Comparison of ENCODE assay signal across 1 cellular context in the genomic region with DNA sequence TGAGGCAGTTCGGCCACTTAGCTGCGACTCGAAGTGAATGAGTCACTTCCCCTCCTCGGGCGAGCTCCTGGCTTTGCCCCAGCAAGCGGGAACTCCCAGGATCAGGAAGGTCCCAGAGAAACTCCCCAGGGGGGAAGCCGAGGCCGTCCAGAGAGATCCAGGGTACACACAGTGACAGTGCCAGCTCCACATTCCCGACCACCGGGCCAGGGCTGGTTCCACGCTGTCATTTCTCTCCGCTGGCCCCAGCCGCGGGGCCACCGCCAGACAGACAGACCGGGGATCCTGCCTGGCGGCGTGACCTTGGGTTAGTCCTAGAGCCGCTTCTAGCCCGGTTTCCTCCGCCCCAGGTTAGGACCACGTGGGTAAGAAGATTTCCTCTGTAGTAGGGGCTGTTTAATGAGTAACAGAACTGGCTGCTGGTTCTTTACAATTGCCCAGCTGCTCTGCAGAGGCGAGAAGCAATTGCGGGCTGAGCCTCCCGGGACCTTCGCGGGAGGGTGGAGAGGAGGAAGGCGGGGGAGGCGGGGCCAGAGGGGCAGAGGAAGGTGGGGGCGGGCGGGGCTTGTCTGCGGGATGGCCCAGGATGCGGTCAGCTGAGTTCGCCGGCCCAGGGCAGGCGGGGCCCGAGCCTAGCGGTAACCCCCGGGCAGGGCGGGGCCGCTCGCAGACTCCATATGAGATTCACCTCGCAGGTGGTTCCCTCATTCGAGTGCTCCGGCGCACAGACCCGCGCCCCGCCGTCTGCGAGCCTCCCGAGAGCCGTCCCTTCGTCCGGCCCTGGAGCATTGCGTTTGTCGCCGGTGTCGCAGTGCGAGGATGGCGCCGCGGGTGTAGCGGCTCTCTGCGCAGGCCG.
A peak's percentile ranks its signal among the peaks of the same experiment; 100 is the strongest.
TF ChIP-seq lines count a peak whose summit lies in the region.

TSS of gene UPP1 (plus strand) at position 707 of the 856 bp plus-strand sequence. CDS start 5,519 bp downstream, outside the sequence.

TF ChIP-seq in K562, 482 proteins besides CTCF, POLR2A, EP300 and RAD21 (continued from another document and continues in another):
- peak; percentile 43; the same call in 1 of the 2 replicates for TF ChIP-seq USF1 (CRISPR knock-in tag; IDR thresholded peaks at IDR 0.05)
- peak; percentile 82 for TF ChIP-seq SPI1 (IDR thresholded peaks at IDR 0.05; ENCODE audit: borderline replicate concordance, low read depth, low read length)
- TF ChIP-seq TAF1 (IDR thresholded peaks at IDR 0.05; ENCODE audit: control insufficient read depth, extremely low read depth, insufficient read depth, low read length, severe bottlenecking): peak; percentile 37
- TF ChIP-seq NR2C1 (IDR thresholded peaks at IDR 0.05): no peak
- TF ChIP-seq NR2C1 (tag; IDR thresholded peaks at IDR 0.05): no peak
- TF ChIP-seq, protein P1, sequence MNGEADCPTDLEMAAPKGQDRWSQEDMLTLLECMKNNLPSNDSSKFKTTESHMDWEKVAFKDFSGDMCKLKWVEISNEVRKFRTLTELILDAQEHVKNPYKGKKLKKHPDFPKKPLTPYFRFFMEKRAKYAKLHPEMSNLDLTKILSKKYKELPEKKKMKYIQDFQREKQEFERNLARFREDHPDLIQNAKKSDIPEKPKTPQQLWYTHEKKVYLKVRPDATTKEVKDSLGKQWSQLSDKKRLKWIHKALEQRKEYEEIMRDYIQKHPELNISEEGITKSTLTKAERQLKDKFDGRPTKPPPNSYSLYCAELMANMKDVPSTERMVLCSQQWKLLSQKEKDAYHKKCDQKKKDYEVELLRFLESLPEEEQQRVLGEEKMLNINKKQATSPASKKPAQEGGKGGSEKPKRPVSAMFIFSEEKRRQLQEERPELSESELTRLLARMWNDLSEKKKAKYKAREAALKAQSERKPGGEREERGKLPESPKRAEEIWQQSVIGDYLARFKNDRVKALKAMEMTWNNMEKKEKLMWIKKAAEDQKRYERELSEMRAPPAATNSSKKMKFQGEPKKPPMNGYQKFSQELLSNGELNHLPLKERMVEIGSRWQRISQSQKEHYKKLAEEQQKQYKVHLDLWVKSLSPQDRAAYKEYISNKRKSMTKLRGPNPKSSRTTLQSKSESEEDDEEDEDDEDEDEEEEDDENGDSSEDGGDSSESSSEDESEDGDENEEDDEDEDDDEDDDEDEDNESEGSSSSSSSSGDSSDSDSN (IDR thresholded peaks at IDR 0.05; ENCODE audit: borderline replicate concordance in 1 of 2, low read depth in 2 of 2, low read length in 2 of 2): peak; percentile 53 to 54; a peak in 1 of 4 replicates
- TF ChIP-seq L3MBTL2 (IDR thresholded peaks at IDR 0.05): peak; percentile 45
- TF ChIP-seq MNT (conservative IDR thresholded peaks at IDR 0.05): peak in 1 of 2 experiments; percentile 73; a peak in 3 of 4 replicates
- TF ChIP-seq PHF8 (IDR thresholded peaks at IDR 0.05; ENCODE audit: borderline replicate concordance, low read length): peak; percentile 49
- TF ChIP-seq ZNF146 (CRISPR knock-in tag; IDR thresholded peaks at IDR 0.05; ENCODE audit: unreplicated experiment): no peak
- TF ChIP-seq, protein P2, sequence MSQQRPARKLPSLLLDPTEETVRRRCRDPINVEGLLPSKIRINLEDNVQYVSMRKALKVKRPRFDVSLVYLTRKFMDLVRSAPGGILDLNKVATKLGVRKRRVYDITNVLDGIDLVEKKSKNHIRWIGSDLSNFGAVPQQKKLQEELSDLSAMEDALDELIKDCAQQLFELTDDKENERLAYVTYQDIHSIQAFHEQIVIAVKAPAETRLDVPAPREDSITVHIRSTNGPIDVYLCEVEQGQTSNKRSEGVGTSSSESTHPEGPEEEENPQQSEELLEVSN (IDR thresholded peaks at IDR 0.05; ENCODE audit: borderline replicate concordance in 1 of 2, extremely low read depth in 1 of 2, insufficient read depth in 1 of 2, insufficient read length in 1 of 2, low read depth in 1 of 2, low read length in 1 of 2, poor library complexity in 1 of 2, severe bottlenecking in 1 of 2): peak in 1 of 2 experiments; percentile 49
- TF ChIP-seq GTF2B (IDR thresholded peaks at IDR 0.05; ENCODE audit: extremely low read depth, insufficient read length): no peak
- 0 out of 2 replicates have a peak, but pooled peaks have one; percentile 6 for TF ChIP-seq RNF2 (IDR thresholded peaks at IDR 0.05)
- TF ChIP-seq POLR2B (IDR thresholded peaks at IDR 0.05; ENCODE audit: low read depth, partially characterized antibody): peak; percentile 62
- TF ChIP-seq KAT7 (CRISPR knock-in tag; IDR thresholded peaks at IDR 0.05; ENCODE audit: borderline replicate concordance): no peak
- TF ChIP-seq BMI1 (IDR thresholded peaks at IDR 0.05; ENCODE audit: low read length): no peak
- TF ChIP-seq DPF2 (IDR thresholded peaks at IDR 0.05): peak; percentile 53
- no peak for TF ChIP-seq PTRF (tag; IDR thresholded peaks at IDR 0.05)
- peak; percentile 85 for TF ChIP-seq NFIC (IDR thresholded peaks at IDR 0.05)
- TF ChIP-seq JUN (IDR thresholded peaks at IDR 0.05; ENCODE audit: borderline replicate concordance, low read depth, low read length): peak; percentile 76; the same call in 1 of the 2 replicates
- TF ChIP-seq JUN (CRISPR knock-in tag; IDR thresholded peaks at IDR 0.05; ENCODE audit: borderline replicate concordance): no peak
- TF ChIP-seq SP1 (CRISPR knock-in tag; IDR thresholded peaks at IDR 0.05): peak; percentile 24; the same call in 1 of the 2 replicates
- peak; percentile 88 for TF ChIP-seq FOSL1 (tag; conservative IDR thresholded peaks at IDR 0.05)
- TF ChIP-seq ZNF551 (CRISPR knock-in tag; IDR thresholded peaks at IDR 0.05): no peak
- TF ChIP-seq, protein P3, sequence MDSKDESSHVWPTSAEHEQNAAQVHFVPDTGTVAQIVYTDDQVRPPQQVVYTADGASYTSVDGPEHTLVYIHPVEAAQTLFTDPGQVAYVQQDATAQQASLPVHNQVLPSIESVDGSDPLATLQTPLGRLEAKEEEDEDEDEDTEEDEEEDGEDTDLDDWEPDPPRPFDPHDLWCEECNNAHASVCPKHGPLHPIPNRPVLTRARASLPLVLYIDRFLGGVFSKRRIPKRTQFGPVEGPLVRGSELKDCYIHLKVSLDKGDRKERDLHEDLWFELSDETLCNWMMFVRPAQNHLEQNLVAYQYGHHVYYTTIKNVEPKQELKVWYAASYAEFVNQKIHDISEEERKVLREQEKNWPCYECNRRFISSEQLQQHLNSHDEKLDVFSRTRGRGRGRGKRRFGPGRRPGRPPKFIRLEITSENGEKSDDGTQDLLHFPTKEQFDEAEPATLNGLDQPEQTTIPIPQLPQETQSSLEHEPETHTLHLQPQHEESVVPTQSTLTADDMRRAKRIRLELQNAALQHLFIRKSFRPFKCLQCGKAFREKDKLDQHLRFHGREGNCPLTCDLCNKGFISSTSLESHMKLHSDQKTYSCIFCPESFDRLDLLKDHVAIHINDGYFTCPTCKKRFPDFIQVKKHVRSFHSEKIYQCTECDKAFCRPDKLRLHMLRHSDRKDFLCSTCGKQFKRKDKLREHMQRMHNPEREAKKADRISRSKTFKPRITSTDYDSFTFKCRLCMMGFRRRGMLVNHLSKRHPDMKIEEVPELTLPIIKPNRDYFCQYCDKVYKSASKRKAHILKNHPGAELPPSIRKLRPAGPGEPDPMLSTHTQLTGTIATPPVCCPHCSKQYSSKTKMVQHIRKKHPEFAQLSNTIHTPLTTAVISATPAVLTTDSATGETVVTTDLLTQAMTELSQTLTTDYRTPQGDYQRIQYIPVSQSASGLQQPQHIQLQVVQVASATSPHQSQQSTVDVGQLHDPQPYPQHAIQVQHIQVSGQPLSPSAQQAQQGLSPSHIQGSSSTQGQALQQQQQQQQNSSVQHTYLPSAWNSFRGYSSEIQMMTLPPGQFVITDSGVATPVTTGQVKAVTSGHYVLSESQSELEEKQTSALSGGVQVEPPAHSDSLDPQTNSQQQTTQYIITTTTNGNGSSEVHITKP (IDR thresholded peaks at IDR 0.05; ENCODE audit: partially characterized antibody): peak; percentile 84
- TF ChIP-seq ZNF23 (CRISPR knock-in tag; IDR thresholded peaks at IDR 0.05): 0 out of 2 replicates have a peak, but pooled peaks have one; percentile 22
- TF ChIP-seq, protein P4, sequence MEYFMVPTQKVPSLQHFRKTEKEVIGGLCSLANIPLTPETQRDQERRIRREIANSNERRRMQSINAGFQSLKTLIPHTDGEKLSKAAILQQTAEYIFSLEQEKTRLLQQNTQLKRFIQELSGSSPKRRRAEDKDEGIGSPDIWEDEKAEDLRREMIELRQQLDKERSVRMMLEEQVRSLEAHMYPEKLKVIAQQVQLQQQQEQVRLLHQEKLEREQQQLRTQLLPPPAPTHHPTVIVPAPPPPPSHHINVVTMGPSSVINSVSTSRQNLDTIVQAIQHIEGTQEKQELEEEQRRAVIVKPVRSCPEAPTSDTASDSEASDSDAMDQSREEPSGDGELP (CRISPR knock-in tag; IDR thresholded peaks at IDR 0.05; ENCODE audit: borderline replicate concordance): peak; percentile 77
- TF ChIP-seq ETV1 (tag; conservative IDR thresholded peaks at IDR 0.05; ENCODE audit: low read depth): peak; percentile 76
- 0 out of 2 replicates have a peak, but pooled peaks have one; percentile 57 for TF ChIP-seq KDM2B (CRISPR knock-in tag; IDR thresholded peaks at IDR 0.05)
- TF ChIP-seq CREB1 (IDR thresholded peaks at IDR 0.05): no peak
- 0 out of 2 replicates have a peak, but pooled peaks have one; percentile 4 for TF ChIP-seq CREB1 (CRISPR knock-in tag; IDR thresholded peaks at IDR 0.05)
- TF ChIP-seq SMAD4 (CRISPR knock-in tag; conservative IDR thresholded peaks at IDR 0.05): peak; percentile 77
- TF ChIP-seq ATF7 (IDR thresholded peaks at IDR 0.05): peak; percentile 71; the same call in 1 of the 2 replicates
- TF ChIP-seq CEBPG (CRISPR knock-in tag; IDR thresholded peaks at IDR 0.05): no peak
- peak; percentile 20 to 58; a peak in 2 of 4 replicates for TF ChIP-seq CEBPG (tag; conservative IDR thresholded peaks at IDR 0.05 in 1 of 2, IDR thresholded peaks at IDR 0.05 in 1 of 2)
- TF ChIP-seq MAZ (CRISPR knock-in tag; conservative IDR thresholded peaks at IDR 0.05 in 1 of 2, IDR thresholded peaks at IDR 0.05 in 1 of 2): peak; percentile 43 to 46; a peak in 1 of 4 replicates
- peak; percentile 95 for TF ChIP-seq JUND (IDR thresholded peaks at IDR 0.05; ENCODE audit: borderline replicate concordance, low read depth, low read length)
- TF ChIP-seq JUND (tag; IDR thresholded peaks at IDR 0.05; ENCODE audit: borderline replicate concordance, low read depth, low read length): peak; percentile 89; the same call in 1 of the 3 replicates
- peak; percentile 16; the same call in 1 of the 2 replicates for TF ChIP-seq USF2 (CRISPR knock-in tag; IDR thresholded peaks at IDR 0.05)
- TF ChIP-seq TAF9B (IDR thresholded peaks at IDR 0.05; ENCODE audit: partially characterized antibody): peak; percentile 14
- TF ChIP-seq MLLT1 (IDR thresholded peaks at IDR 0.05): peak in 1 of 2 experiments; percentile 18; a peak in 1 of 4 replicates
- 0 out of 2 replicates have a peak, but pooled peaks have one; percentile 13 for TF ChIP-seq GABPA (tag; conservative IDR thresholded peaks at IDR 0.05; ENCODE audit: low read depth)
- peak; percentile 75 for TF ChIP-seq POLR2G (IDR thresholded peaks at IDR 0.05; ENCODE audit: low read depth, low read length)
- TF ChIP-seq CTBP1 (IDR thresholded peaks at IDR 0.05; ENCODE audit: borderline replicate concordance): 0 out of 2 replicates have a peak, but pooled peaks have one; percentile 17
- no peak for TF ChIP-seq ZNF589 (CRISPR knock-in tag; IDR thresholded peaks at IDR 0.05; ENCODE audit: low read depth)
- no peak for TF ChIP-seq NR2C2 (CRISPR knock-in tag; IDR thresholded peaks at IDR 0.05)
- peak; percentile 69 for TF ChIP-seq NR2C2 (tag; IDR thresholded peaks at IDR 0.05)
- peak in 1 of 2 experiments; percentile 33; a peak in 1 of 4 replicates for TF ChIP-seq RCOR1 (IDR thresholded peaks at IDR 0.05; ENCODE audit: borderline replicate concordance in 1 of 2, low read depth in 2 of 2, low read length in 2 of 2)
- TF ChIP-seq CEBPB (tag; IDR thresholded peaks at IDR 0.05): peak; percentile 56; the same call in 1 of the 2 replicates
